14 cellular contexts compared by ENCODE assay signal in the genomic region with DNA sequence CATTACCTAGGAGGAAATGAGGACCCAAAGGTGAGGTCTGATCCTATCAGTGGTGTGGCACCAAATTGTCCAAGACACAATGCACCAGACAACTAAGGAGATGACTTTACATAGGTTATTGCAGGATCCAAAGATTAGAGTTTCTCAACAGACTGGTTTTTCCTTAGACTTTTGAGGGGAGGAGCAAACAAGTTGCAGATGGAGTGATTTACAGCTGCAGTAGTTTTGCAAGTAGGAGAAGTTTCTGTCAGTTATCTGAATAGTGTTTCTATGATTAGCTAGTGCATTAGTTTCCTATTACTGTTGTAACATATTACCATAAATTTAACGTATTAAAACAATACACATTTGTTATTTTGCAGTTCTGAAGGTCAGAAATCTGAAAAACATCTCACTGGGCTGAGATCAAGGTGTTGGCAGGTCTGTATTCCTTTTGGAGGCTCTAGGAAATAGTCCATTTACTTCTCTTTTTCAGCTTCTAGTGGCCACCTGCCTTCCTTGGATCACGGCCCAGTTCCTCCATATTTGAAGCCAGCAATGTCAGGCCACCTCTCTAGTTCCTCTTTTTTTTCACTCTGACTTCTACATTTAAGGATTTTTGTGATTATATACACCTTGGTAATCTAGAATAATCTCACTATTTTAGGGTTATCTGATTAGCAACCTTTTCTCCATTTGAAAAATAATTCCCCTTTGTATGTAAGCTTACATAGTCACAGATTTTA.
DNase-seq lines count a peak whose midpoint lies in the region; ATAC-seq and TF ChIP-seq lines count a peak whose summit lies in the region.
"Had no signal": no experiment of that assay in that cellular context is flagged by ENCODE, and none has a peak within 500 bp of the region (broad histone marks: within the 10 kb centered on the region; RNA-seq: fewer than 3 reads in every experiment).

No MANE protein-coding gene starts in this region.

- H2AFZ ChIP-seq in GM23338 = peak overlapping the region; percentile 19; the same call in 1 of the 2 replicates

- H3K4me3 Mint-ChIP-seq in Calu3 (ENCODE audit: low read depth, unreplicated experiment) = no peak overlapping the region
- no peak overlapping the region for H3K4me3 Mint-ChIP-seq in GM23338
- H3K4me3 Mint-ChIP-seq: CD4-positive, alpha-beta T cell; H9 had no signal

- H3K27me3 ChIP-seq in GM23338 (ENCODE audit: insufficient read depth) (no peaks in the 10 kb centered on the region), Peyer's patch (no peaks in the 10 kb centered on the region)

- BruUV-seq in Calu3 (replicated peaks; lab: Mats Ljungman, UMichigan) = no TSS peak

- H3K27ac Mint-ChIP-seq in Calu3 (ENCODE audit: unreplicated experiment) (peak overlapping the region; percentile 57), GM23338 (no peak overlapping the region)
- H3K27ac Mint-ChIP-seq: CD4-positive, alpha-beta T cell; H9 had no signal

- H3K36me3 Mint-ChIP-seq in Calu3 (ENCODE audit: insufficient read depth, unreplicated experiment) (no peaks in the 10 kb centered on the region), GM23338 (ENCODE audit: low read depth) (no peaks in the 10 kb centered on the region)

- intact Hi-C loops in Calu3 (cut with micrococcal nuclease; ENCODE audit: unreplicated experiment) = no loop called here

- no peak overlapping the region for H3K4me2 ChIP-seq in GM23338
- H3K4me2 ChIP-seq: SK-N-SH had no signal

- peaks cover 4% of the 10 kb centered on the region; the same call in 1 of the 2 replicates for H3K9me2 ChIP-seq in GM23338 (ENCODE audit: insufficient read depth)
- H3K9me2 ChIP-seq: SK-N-SH had no signal

- H3K27me3 Mint-ChIP-seq in Calu3 (ENCODE audit: unreplicated experiment) (no peaks in the 10 kb centered on the region), GM23338 (ENCODE audit: insufficient read depth, low read depth, poor library complexity) (peaks cover 3% of the 10 kb centered on the region)
- H3K27me3 Mint-ChIP-seq: CD4-positive, alpha-beta T cell had no signal

- H3K79me2 ChIP-seq in GM23338 (replicated peaks; ENCODE audit: insufficient read depth) = no peaks in the 10 kb centered on the region

- TF ChIP-seq POLR2A in Peyer's patch (IDR thresholded peaks at IDR 0.05) = no peak
- TF ChIP-seq POLR2A in erythroblast (IDR thresholded peaks at IDR 0.05; ENCODE audit: low read length) = no peak

- no peak for ATAC-seq in GM23338

- no peaks in the 10 kb centered on the region for H4K20me1 ChIP-seq in GM23338 (replicated peaks; ENCODE audit: insufficient read depth)

- no peaks in the 10 kb centered on the region for H3K9me3 Mint-ChIP-seq in Calu3 (ENCODE audit: low read depth, unreplicated experiment)
- H3K9me3 Mint-ChIP-seq in GM23338 = no peaks in the 10 kb centered on the region
- H3K9me3 Mint-ChIP-seq: CD4-positive, alpha-beta T cell; H9 had no signal

- no peak for TF ChIP-seq CTCF in Calu3 (IDR thresholded peaks at IDR 0.05; ENCODE audit: unreplicated experiment)
- no peak for TF ChIP-seq CTCF in GM23338 (conservative IDR thresholded peaks at IDR 0.05; ENCODE audit: low read depth in 2 of 2)
- no peak for TF ChIP-seq CTCF in Peyer's patch (IDR thresholded peaks at IDR 0.05)

- H3K4me1 ChIP-seq in GM23338 (ENCODE audit: insufficient read depth) (no peaks in the 10 kb centered on the region), Peyer's patch (no peaks in the 10 kb centered on the region)

- H3K9me3 ChIP-seq in Peyer's patch = no peaks in the 10 kb centered on the region
- H3K9me3 ChIP-seq: SK-N-SH had no signal

- DNase-seq in Calu3 (no peak), GM23338 (ENCODE audit: low spot score) (no peak), RPMI8226 (peak; percentile 80), cerebellar nuclear complex (lab: John Stamatoyannopoulos, UW) (peak; percentile 5 to 27), Peyer's patch (no peak), erythroblast (lab: John Stamatoyannopoulos, UW) (no peak)
- no peak for DNase-seq in activated CD4-positive, alpha-beta T cell treated with anti-CD3 and anti-CD28 coated beads, Interleukin-2, amount 50 U/mL, for 48 hours
- DNase-seq: CD4-positive, alpha-beta T cell; H9; MM.1S; NCI-H1436 treated with DMSO at 0.1 percent for 48 hours; NCI-H2227 treated with DMSO at 0.1 percent for 48 hours; Right ventricle myocardium superior; SK-N-SH had no signal

- no peak overlapping the region for H3K4me3 ChIP-seq in GM23338
- no peak overlapping the region for H3K4me3 ChIP-seq in Peyer's patch

- H3K27ac ChIP-seq in GM23338 (ENCODE audit: low read depth) (no peak overlapping the region), Peyer's patch (no peak overlapping the region)

- H3K36me3 ChIP-seq in GM23338 (ENCODE audit: insufficient read depth) (no peaks in the 10 kb centered on the region), Peyer's patch (no peaks in the 10 kb centered on the region)

- CTCF ChIA-PET in Calu3 (lab: Charles Lee) = no interaction called here

- H3K4me1 Mint-ChIP-seq in Calu3 (ENCODE audit: low read depth, unreplicated experiment) = peaks cover 43% of the 10 kb centered on the region
- H3K4me1 Mint-ChIP-seq in GM23338 = no peaks in the 10 kb centered on the region
- H3K4me1 Mint-ChIP-seq: H9 had no signal

- no peaks in the 10 kb centered on the region for H3F3A ChIP-seq in GM23338 (replicated peaks; ENCODE audit: low read depth)

TF ChIP-seq in GM23338, 12 proteins besides CTCF, POLR2A, EP300 and RAD21 (continues in another document):
- TF ChIP-seq REST (IDR thresholded peaks at IDR 0.05; ENCODE audit: unreplicated experiment) (no peak), ETS1 (IDR thresholded peaks at IDR 0.05) (no peak), STAT1 (IDR thresholded peaks at IDR 0.05; ENCODE audit: unreplicated experiment) (no peak), JUNB (IDR thresholded peaks at IDR 0.05; ENCODE audit: unreplicated experiment) (no peak)

Comparison
In these comparisons a context has a peak if more than half of its experiments do, and no peak if none do; other contexts are left out.
1. DNase-seq: peak in RPMI8226 (single experiment) and cerebellar nuclear complex (2 of 2); none in Calu3 (single experiment), GM23338 (single experiment), Peyer's patch (0 of 3), erythroblast (0 of 2) and activated CD4-positive, alpha-beta T cell treated with anti-CD3 and anti-CD28 coated beads, Interleukin-2, amount 50 U/mL, for 48 hours (0 of 2).